ENCODE assay signal across 1 cellular context in genomic region chr14:88535149-88535548, GRCh38.
TF ChIP-seq lines count a peak whose summit lies in the region.

No MANE protein-coding gene starts in this region.

TF ChIP-seq in GM23338, 12 proteins besides CTCF, POLR2A, EP300 and RAD21 (continued from another document):
- TF ChIP-seq ETS1 (IDR thresholded peaks at IDR 0.05) (no peak), POLR2AphosphoS5 (IDR thresholded peaks at IDR 0.05; ENCODE audit: low read depth) (no peak), ZNF462 (CRISPR knock-in tag; IDR thresholded peaks at IDR 0.05) (no peak), ZNF331 (CRISPR knock-in tag; IDR thresholded peaks at IDR 0.05; ENCODE audit: low read depth) (no peak), JUNB (IDR thresholded peaks at IDR 0.05; ENCODE audit: unreplicated experiment) (no peak)
TF ChIP-seq in GM23338: peak in this region for 0.
